2 cellular contexts compared by ENCODE assay signal in the genomic region with DNA sequence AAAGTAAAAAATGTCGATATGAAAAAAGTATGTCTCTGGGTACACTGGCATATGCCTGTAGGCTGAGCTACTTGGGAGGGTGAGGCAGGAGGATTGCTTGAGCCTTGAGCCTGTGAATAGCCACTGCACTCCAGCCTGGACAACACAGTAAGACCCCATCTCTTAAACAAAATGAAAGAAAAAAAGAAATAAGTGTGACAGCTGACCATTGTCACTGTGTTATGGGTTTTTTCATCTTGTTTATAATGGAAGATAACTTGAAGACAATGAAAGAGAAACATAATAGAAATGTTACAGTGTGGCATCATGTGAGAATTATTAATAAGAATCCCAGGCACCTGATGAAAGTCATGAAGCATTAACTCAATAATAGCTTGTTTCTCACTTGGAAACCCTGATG.
TF ChIP-seq lines count a peak whose summit lies in the region.

No MANE protein-coding gene starts in this region.

TF ChIP-seq in HepG2, 621 proteins besides CTCF, POLR2A, EP300 and RAD21:
- TF ChIP-seq ZNF232 (CRISPR knock-in tag; IDR thresholded peaks at IDR 0.05; ENCODE audit: borderline replicate concordance) (no peak), ZNF317 (CRISPR knock-in tag; IDR thresholded peaks at IDR 0.05) (peak; percentile 90), MLLT10 (CRISPR knock-in tag; IDR thresholded peaks at IDR 0.05) (no peak)

TF ChIP-seq in GM12878, 131 proteins besides CTCF, POLR2A, EP300 and RAD21:
- peak; percentile 63; the same call in 1 of the 2 replicates for TF ChIP-seq CBX5 (IDR thresholded peaks at IDR 0.05; ENCODE audit: low read depth)
- TF ChIP-seq, protein P1, sequence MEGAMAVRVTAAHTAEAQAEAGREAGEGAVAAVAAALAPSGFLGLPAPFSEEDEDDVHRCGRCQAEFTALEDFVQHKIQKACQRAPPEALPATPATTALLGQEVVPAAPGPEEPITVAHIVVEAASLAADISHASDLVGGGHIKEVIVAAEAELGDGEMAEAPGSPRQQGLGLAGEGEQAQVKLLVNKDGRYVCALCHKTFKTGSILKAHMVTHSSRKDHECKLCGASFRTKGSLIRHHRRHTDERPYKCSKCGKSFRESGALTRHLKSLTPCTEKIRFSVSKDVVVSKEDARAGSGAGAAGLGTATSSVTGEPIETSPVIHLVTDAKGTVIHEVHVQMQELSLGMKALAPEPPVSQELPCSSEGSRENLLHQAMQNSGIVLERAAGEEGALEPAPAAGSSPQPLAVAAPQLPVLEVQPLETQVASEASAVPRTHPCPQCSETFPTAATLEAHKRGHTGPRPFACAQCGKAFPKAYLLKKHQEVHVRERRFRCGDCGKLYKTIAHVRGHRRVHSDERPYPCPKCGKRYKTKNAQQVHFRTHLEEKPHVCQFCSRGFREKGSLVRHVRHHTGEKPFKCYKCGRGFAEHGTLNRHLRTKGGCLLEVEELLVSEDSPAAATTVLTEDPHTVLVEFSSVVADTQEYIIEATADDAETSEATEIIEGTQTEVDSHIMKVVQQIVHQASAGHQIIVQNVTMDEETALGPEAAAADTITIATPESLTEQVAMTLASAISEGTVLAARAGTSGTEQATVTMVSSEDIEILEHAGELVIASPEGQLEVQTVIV (IDR thresholded peaks at IDR 0.05; ENCODE audit: borderline replicate concordance, partially characterized antibody): no peak
- TF ChIP-seq SPI1 (IDR thresholded peaks at IDR 0.05; ENCODE audit: borderline replicate concordance, insufficient read depth, low read depth, low read length): no peak
